Comparison of ENCODE assay signal across 8 cellular contexts in genomic region chr17:4948166-4948996, GRCh38. TPM values are rescaled to one million over a fixed set of nuclear protein-coding genes. Genes with fewer than 3 reads are reported as not detected.
A peak's percentile ranks its signal among the peaks of the same experiment; 100 is the strongest.
DNase-seq lines count a peak whose midpoint lies in the region; ATAC-seq, FAIRE-seq and TF ChIP-seq lines count a peak whose summit lies in the region.

Gene PFN1 (minus strand): TSS chr17:4948530. CDS start chr17:4948394, 136 bp downstream.

- peak within 1 kb of the TSS; percentile 94 for H3K4ac ChIP-seq in neuronal stem cell (ENCODE audit: low read length)

- TF ChIP-seq CTCF in BE2C (IDR thresholded peaks at IDR 0.05; ENCODE audit: low read depth, low read length) = no peak

- H2AFZ ChIP-seq in neuronal stem cell (ENCODE audit: low read length) = peak within 1 kb of the TSS; percentile 91

- H3K14ac ChIP-seq in neuronal stem cell (ENCODE audit: low read length) = peak within 1 kb of the TSS; percentile 98

- peaks cover 37% of the 10 kb centered on the region for H3K36me3 Mint-ChIP-seq in activated naive CD4-positive, alpha-beta T cell treated with anti-CD3 and anti-CD28 coated beads for 36 hours (ENCODE audit: low read depth)

- peak within 1 kb of the TSS; percentile 88 for H4K91ac ChIP-seq in neuronal stem cell (ENCODE audit: low read depth, low read length, poor library complexity)

- peak within 1 kb of the TSS; percentile 99 for H3K23ac ChIP-seq in neuronal stem cell (ENCODE audit: low read depth, low read length, poor library complexity)

- DNase-seq in BE2C (peak; percentile 80), MG63 (peak; percentile 85), SK-N-DZ (ENCODE audit: low spot score) (peak; percentile 93), frontal cortex (ENCODE audit: low spot score in 2 of 2) (peak; percentile 90 to 97), neuronal stem cell (ENCODE audit: low spot score) (peak; percentile 82), stromal cell of bone marrow (ENCODE audit: low read depth) (peak; percentile 91)
- peak; percentile 94 for DNase-seq in activated naive CD4-positive, alpha-beta T cell treated with anti-CD3 and anti-CD28 coated beads for 36 hours

- peak within 1 kb of the TSS; percentile 100 for H3K27ac ChIP-seq in neuronal stem cell (replicated peaks; ENCODE audit: low read length)

- intact Hi-C loops in activated naive CD4-positive, alpha-beta T cell treated with anti-CD3 and anti-CD28 coated beads for 36 hours (cut with micrococcal nuclease) = loop anchor here (1.0 to 10.0 kb wide), 9 partner anchors 8 to 984 kb away; partner anchors contain the start of genes ARRB2, ATP2A3, CYB5D2 and INCA1

- peaks cover 4% of the 10 kb centered on the region for H3K4me1 ChIP-seq in BE2C
- H3K4me1 ChIP-seq in neuronal stem cell (ENCODE audit: control insufficient read depth in 2 of 2, insufficient read depth in 1 of 2, low read depth in 1 of 2, low read length in 2 of 2) = peaks cover 18 to 22% of the 10 kb centered on the region in 2 donors

- H3K4me2 ChIP-seq in neuronal stem cell (ENCODE audit: insufficient read depth, low read length, poor library complexity, severe bottlenecking) = peak within 1 kb of the TSS; percentile 95

- no peaks in the 10 kb centered on the region for H3K27me3 Mint-ChIP-seq in activated naive CD4-positive, alpha-beta T cell treated with anti-CD3 and anti-CD28 coated beads for 36 hours (ENCODE audit: low read depth)

- peak within 1 kb of the TSS; percentile 99 for H3K27ac Mint-ChIP-seq in activated naive CD4-positive, alpha-beta T cell treated with anti-CD3 and anti-CD28 coated beads for 36 hours

- H3K9me3 Mint-ChIP-seq in activated naive CD4-positive, alpha-beta T cell treated with anti-CD3 and anti-CD28 coated beads for 36 hours = no peaks in the 10 kb centered on the region

- H2AK5ac ChIP-seq in neuronal stem cell (ENCODE audit: low read depth, low read length) = peak within 1 kb of the TSS; percentile 98

- H3K9me3 ChIP-seq in BE2C = no peaks in the 10 kb centered on the region
- H3K9me3 ChIP-seq in MG63 = no peaks in the 10 kb centered on the region
- H3K9me3 ChIP-seq in neuronal stem cell (replicated peaks in 1 of 2; ENCODE audit: control insufficient read depth in 2 of 2, insufficient read depth in 1 of 2, low read depth in 1 of 2, low read length in 2 of 2) = no peaks in the 10 kb centered on the region

- H3K4me1 Mint-ChIP-seq in activated naive CD4-positive, alpha-beta T cell treated with anti-CD3 and anti-CD28 coated beads for 36 hours (ENCODE audit: low read depth) = peaks cover 41% of the 10 kb centered on the region

- ATAC-seq in GM19467 (IDR thresholded peaks at IDR 0.05; ENCODE audit: unreplicated experiment) = peak; percentile 7

- peaks cover 6% of the 10 kb centered on the region for H3K79me1 ChIP-seq in neuronal stem cell (ENCODE audit: low read depth, low read length)

- H3K4me3 Mint-ChIP-seq in activated naive CD4-positive, alpha-beta T cell treated with anti-CD3 and anti-CD28 coated beads for 36 hours = peak within 1 kb of the TSS; percentile 97

- WGBS in neuronal stem cell (ENCODE audit: extremely low coverage in 2 of 2, insufficient read length in 2 of 2, insufficient replicate concordance in 1 of 2), 2 donors = no CpG with 5 or more reads among the region's 70 CpGs

- no peak for FAIRE-seq in frontal cortex (lab: Jason Lieb, UNC)

- peak within 1 kb of the TSS; percentile 96 for H2BK15ac ChIP-seq in neuronal stem cell (ENCODE audit: low read length)

- peak within 1 kb of the TSS; percentile 100 for H3K9ac ChIP-seq in neuronal stem cell (ENCODE audit: low read depth, low read length, poor library complexity)

- H3K18ac ChIP-seq in neuronal stem cell (ENCODE audit: low read length) = peak within 1 kb of the TSS; percentile 100

- H4K8ac ChIP-seq in neuronal stem cell (ENCODE audit: low read depth, low read length) = peak within 1 kb of the TSS; percentile 88

- CTCF ChIA-PET in activated naive CD4-positive, alpha-beta T cell treated with anti-CD3 and anti-CD28 coated beads for 36 hours (lab: Charles Lee) = no interaction called here

- peak within 1 kb of the TSS; percentile 100 for H2BK5ac ChIP-seq in neuronal stem cell (ENCODE audit: low read length)

- H3K27me3 ChIP-seq in BE2C (no peaks in the 10 kb centered on the region), MG63 (no peaks in the 10 kb centered on the region), neuronal stem cell (ENCODE audit: control insufficient read depth in 3 of 3, insufficient read depth in 3 of 3, low read depth in 1 of 3, low read length in 3 of 3) (no peaks in the 10 kb centered on the region)

- peak within 1 kb of the TSS; percentile 95 for H2BK120ac ChIP-seq in neuronal stem cell (ENCODE audit: low read depth, low read length)

- peak within 1 kb of the TSS; percentile 99 for H2BK12ac ChIP-seq in neuronal stem cell (ENCODE audit: low read length)

- peaks cover 24% of the 10 kb centered on the region for H3K36me3 ChIP-seq in BE2C
- H3K36me3 ChIP-seq in MG63 = peaks cover 47% of the 10 kb centered on the region
- peaks cover 26 to 38% of the 10 kb centered on the region in 2 donors for H3K36me3 ChIP-seq in neuronal stem cell (replicated peaks in 1 of 2; ENCODE audit: control insufficient read depth in 2 of 2, insufficient read depth in 2 of 2, low read length in 2 of 2)

- H3K4me3 ChIP-seq in BE2C (ENCODE audit: low read depth, low read length) = peak within 1 kb of the TSS; percentile 77
- peak within 1 kb of the TSS; percentile 89 for H3K4me3 ChIP-seq in MG63
- peak within 1 kb of the TSS; percentile 100 for H3K4me3 ChIP-seq in neuronal stem cell (ENCODE audit: low read length in 2 of 2)

RNA-seq across cellular contexts. Expression of gene PFN1, which starts in this region (rescaled TPM):
- polyA plus RNA-seq in BE2C (2012; ENCODE audit: insufficient read depth, insufficient read length, low read depth) = 1,200 TPM
- 182 and 263 TPM in 2 replicates for total RNA-seq in MG63 (2014; rRNA removed; shearing (Covaris generic); ENCODE audit: low replicate concordance)
- polyA plus RNA-seq in SK-N-DZ (2014; cell fraction: cytosol; rRNA removed) = 531 and 837 TPM in 2 replicates
- polyA plus RNA-seq in SK-N-DZ (2014; cell fraction: nucleus; rRNA removed) = 483 and 613 TPM in 2 replicates
- 1,000 to 10,000 TPM; 1,812 to 1,876 TPM for total RNA-seq in activated naive CD4-positive, alpha-beta T cell treated with anti-CD3 and anti-CD28 coated beads for 36 hours
- 69.3 TPM for total RNA-seq in frontal cortex
- 682 TPM for polyA plus RNA-seq in neuronal stem cell (2013, experiment 1 of 2)
- 671 TPM for polyA plus RNA-seq in neuronal stem cell (2013, experiment 2 of 2)

Comparison
In these comparisons a context has a peak if more than half of its experiments do, and no peak if none do; other contexts are left out.
1. Peak in every context shown above with its lines: DNase-seq, ATAC-seq, H3K4me3 ChIP-seq and H3K27ac ChIP-seq.